ENCODE assay signal across 8 cellular contexts in genomic region chr6:104705095-104705707, GRCh38.
A peak's percentile ranks its signal among the peaks of the same experiment; 100 is the strongest.
DNase-seq lines count a peak whose midpoint lies in the region; ATAC-seq, FAIRE-seq and TF ChIP-seq lines count a peak whose summit lies in the region.

No MANE protein-coding gene starts in this region.

- whole genome bisulfite sequencing in K562 (ENCODE audit: insufficient coverage, low coverage, missing lambda C conversion rate), result 1% methylated on average over 8 of the region's 8 CpGs

- no peaks in the 10 kb centered on the region for H3K36me3 ChIP-seq in Panc1 (ENCODE audit: control insufficient read depth, insufficient read depth, low read length)
- H3K36me3 ChIP-seq in K562 (ENCODE audit: control insufficient read depth, insufficient read depth, low read length), result no peaks in the 10 kb centered on the region
- H3K36me3 ChIP-seq in mucosa of descending colon (ENCODE audit: low read depth), result no peaks in the 10 kb centered on the region

- FAIRE-seq in GM18507 (lab: Jason Lieb, UNC), result peak; percentile 35
- peak; percentile 74 for FAIRE-seq in K562 (lab: Jason Lieb, UNC)

- no peaks in the 10 kb centered on the region for H3K9me1 ChIP-seq in K562 (ENCODE audit: control insufficient read depth, insufficient read depth, low read length)

- H3K27me3 ChIP-seq in Panc1 (ENCODE audit: control insufficient read depth, insufficient read depth, low read length) (no peaks in the 10 kb centered on the region), K562 (ENCODE audit: control insufficient read depth in 2 of 2, insufficient read depth in 2 of 2, low read length in 2 of 2) (no peaks in the 10 kb centered on the region)

- peak overlapping the region; percentile 67 for H2AFZ ChIP-seq in K562 (ENCODE audit: low read depth, low read length)

- 0 out of 4 replicates have a peak, but pooled peaks of 1 of the 2 experiments have one; percentile 20 for TF ChIP-seq RAD21 in K562 (CRISPR knock-in tag; conservative IDR thresholded peaks at IDR 0.05 in 1 of 2, IDR thresholded peaks at IDR 0.05 in 1 of 2)

- intact Hi-C loops in Panc1 (cut with micrococcal nuclease; ENCODE audit: unreplicated experiment) (no loop called here), K562 (cut with micrococcal nuclease) (no loop called here), mucosa of descending colon (cut with DNase I, micrococcal nuclease) (no loop called here)

- DNase-seq in GM18507 (ENCODE audit: extremely low spot score, insufficient read length, low read depth) (no peak), Panc1 (ENCODE audit: low read depth, low spot score) (peak; percentile 10), K562 (ENCODE audit: extremely low read depth in 1 of 4, low spot score in 3 of 4) (peak in 2 of 4 experiments; percentile 50 to 65), mucosa of descending colon (peak in 1 of 3 donors; percentile 15), NCI-H187 (lab: John Stamatoyannopoulos, UW) (no peak), NCI-H1436 (lab: John Stamatoyannopoulos, UW) (no peak)

- CTCF ChIA-PET in Panc1 (lab: Charles Lee) (no interaction called here), K562 (lab: Yijun Ruan, JAX; ENCODE audit: low intra/inter-chr PET ratio) (no interaction called here)

- no peaks in the 10 kb centered on the region for H4K20me1 ChIP-seq in K562 (replicated peaks; ENCODE audit: control insufficient read depth, insufficient read depth, low read length)

- POLR2A ChIA-PET in Panc1 (lab: Charles Lee), result no interaction called here
- POLR2A ChIA-PET in K562 (lab: Yijun Ruan, JAX), result interaction anchor here (0.7 to 1.3 kb wide), 2 partner anchors 11 to 595 kb away, joined by 3 read pairs; no protein-coding TSS in a partner anchor

- H3K4me1 ChIP-seq in Panc1 (ENCODE audit: control insufficient read depth, insufficient read depth, low read length) (no peaks in the 10 kb centered on the region), K562 (replicated peaks in 1 of 2; ENCODE audit: control insufficient read depth in 2 of 2, insufficient read depth in 2 of 2, low read length in 2 of 2) (peaks cover 0 to 8% of the 10 kb centered on the region in 2 experiments; a peak in 2 of 5 replicates), mucosa of descending colon (ENCODE audit: low read depth) (no peaks in the 10 kb centered on the region)

- peaks cover 3% of the 10 kb centered on the region; the same call in 1 of the 2 replicates for H3K9me3 ChIP-seq in Panc1 (ENCODE audit: control insufficient read depth, insufficient read depth, low read depth, low read length)
- H3K9me3 ChIP-seq in K562 (replicated peaks; ENCODE audit: control insufficient read depth, insufficient read depth, low read depth, low read length), result no peaks in the 10 kb centered on the region
- no peaks in the 10 kb centered on the region for H3K9me3 ChIP-seq in mucosa of descending colon

- H3K27ac ChIP-seq in Panc1 (ENCODE audit: low read length) (no peak overlapping the region), K562 (ENCODE audit: extremely low read depth, low read depth, low read length) (peak overlapping the region; percentile 15; the same call in 2 of the 3 replicates)

- peak overlapping the region; percentile 34; the same call in 1 of the 2 replicates for H3K4me2 ChIP-seq in K562 (ENCODE audit: insufficient read depth, low read length)

- no peak overlapping the region for H3K9ac ChIP-seq in K562 (ENCODE audit: insufficient read depth in 1 of 2, low read depth in 2 of 2, low read length in 2 of 2)

- peak; percentile 65 for TF ChIP-seq EP300 in K562 (IDR thresholded peaks at IDR 0.05; ENCODE audit: low read length)

- no peak for TF ChIP-seq POLR2A in K562 (conservative IDR thresholded peaks at IDR 0.05)

- ATAC-seq in Panc1, result peak; percentile 72; the same call in 1 of the 2 replicates
- ATAC-seq in K562, result peak; percentile 91
- peak; percentile 45 for ATAC-seq in mucosa of descending colon
- ATAC-seq in GM18520 (IDR thresholded peaks at IDR 0.05; ENCODE audit: unreplicated experiment), result no peak
- no peak for ATAC-seq in GM21526 (IDR thresholded peaks at IDR 0.05; ENCODE audit: low FRiP score, unreplicated experiment)

- H3K4me3 ChIP-seq in Panc1 (ENCODE audit: low read depth in 2 of 2, low read length in 2 of 2), result no peak overlapping the region
- H3K4me3 ChIP-seq in K562, result no peak overlapping the region
- no peak overlapping the region for H3K4me3 ChIP-seq in mucosa of descending colon

- BruUV-seq in Panc1 (replicated peaks; lab: Mats Ljungman, UMichigan), result no TSS peak
- BruUV-seq in K562 (replicated peaks; lab: Mats Ljungman, UMichigan), result no TSS peak

- no peaks in the 10 kb centered on the region for H3K79me2 ChIP-seq in K562 (ENCODE audit: control insufficient read depth, insufficient read depth, low read length)

- in situ Hi-C loops in Panc1 (cut with HindIII; ENCODE audit: low pct_unique_long_range_greater_than_20kb, low sequenced_read_pairs) (no loop called here), K562 (cut with MboI) (no loop called here)

- TF ChIP-seq CTCF in Panc1 (IDR thresholded peaks at IDR 0.05) (no peak), K562 (IDR thresholded peaks at IDR 0.05 in 2 of 3, conservative IDR thresholded peaks at IDR 0.05 in 1 of 3; ENCODE audit: insufficient read depth in 2 of 3, low read depth in 1 of 3, low read length in 3 of 3) (no peak), mucosa of descending colon (IDR thresholded peaks at IDR 0.05) (no peak)

TF ChIP-seq in K562, 482 proteins besides CTCF, POLR2A, EP300 and RAD21 (continues in another document):
- TF ChIP-seq ZEB2 (IDR thresholded peaks at IDR 0.05), result 0 out of 2 replicates have a peak, but pooled peaks have one; percentile 55
- no peak for TF ChIP-seq PML (IDR thresholded peaks at IDR 0.05; ENCODE audit: low read length)
- TF ChIP-seq TRIM28 (IDR thresholded peaks at IDR 0.05), result no peak
- TF ChIP-seq ETV1 (tag; conservative IDR thresholded peaks at IDR 0.05; ENCODE audit: low read depth), result peak; percentile 97
- no peak for TF ChIP-seq HEY1 (CRISPR knock-in tag; IDR thresholded peaks at IDR 0.05; ENCODE audit: borderline replicate concordance)
- TF ChIP-seq CUX1 (CRISPR knock-in tag; IDR thresholded peaks at IDR 0.05), result no peak
- peak; percentile 42; the same call in 1 of the 2 replicates for TF ChIP-seq LEF1 (IDR thresholded peaks at IDR 0.05)
- TF ChIP-seq LARP7 (IDR thresholded peaks at IDR 0.05), result no peak
- TF ChIP-seq KDM1A (IDR thresholded peaks at IDR 0.05), result no peak
- TF ChIP-seq ATF3 (IDR thresholded peaks at IDR 0.05), result peak; percentile 57; the same call in 1 of the 2 replicates
- TF ChIP-seq ATF3 (CRISPR knock-in tag; conservative IDR thresholded peaks at IDR 0.05), result no peak
- TF ChIP-seq JUN (IDR thresholded peaks at IDR 0.05; ENCODE audit: borderline replicate concordance, low read depth, low read length), result peak; percentile 56; the same call in 1 of the 2 replicates
- TF ChIP-seq JUN (CRISPR knock-in tag; IDR thresholded peaks at IDR 0.05; ENCODE audit: borderline replicate concordance), result no peak
- 0 out of 2 replicates have a peak, but pooled peaks have one; percentile 4 for TF ChIP-seq NFE2 (IDR thresholded peaks at IDR 0.05; ENCODE audit: low read depth)
- TF ChIP-seq NR2C2 (CRISPR knock-in tag; IDR thresholded peaks at IDR 0.05), result no peak
- TF ChIP-seq NR2C2 (tag; IDR thresholded peaks at IDR 0.05), result no peak; the same call in 1 of the 2 replicates
- peak; percentile 85; the same call in 1 of the 2 replicates for TF ChIP-seq SMARCE1 (IDR thresholded peaks at IDR 0.05)
- TF ChIP-seq FOS (IDR thresholded peaks at IDR 0.05; ENCODE audit: extremely low read depth, insufficient read length), result no peak
- TF ChIP-seq ATF7 (IDR thresholded peaks at IDR 0.05), result peak; percentile 60
- peak; percentile 90 for TF ChIP-seq GTF2E2 (tag; IDR thresholded peaks at IDR 0.05)
- TF ChIP-seq RNF2 (IDR thresholded peaks at IDR 0.05), result peak; percentile 96; the same call in 1 of the 2 replicates

Comparison
In these comparisons a context has a peak if more than half of its experiments do, and no peak if none do; other contexts are left out.
1. ATAC-seq: peak in Panc1 (single experiment), K562 (single experiment) and mucosa of descending colon (single experiment); none in GM18520 (single experiment) and GM21526 (single experiment).